In the genomic region with DNA sequence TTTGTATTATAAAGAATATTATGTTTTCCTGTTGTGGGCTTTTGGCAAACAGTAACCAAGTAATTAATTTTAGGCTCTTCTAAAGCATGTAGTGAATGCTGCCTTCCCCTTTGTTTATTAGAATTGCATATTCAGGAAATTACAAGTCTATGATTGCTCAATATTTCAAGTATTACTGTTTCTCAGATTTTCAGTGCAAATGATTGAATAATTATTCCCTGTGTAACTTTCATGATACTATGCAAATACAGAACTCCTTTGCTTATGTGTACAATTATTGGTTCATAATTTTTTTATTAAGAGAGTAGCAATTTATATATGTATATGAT, we compare ENCODE assay signal across 10 cellular contexts.
DNase-seq lines count a peak whose midpoint lies in the region; TF ChIP-seq lines count a peak whose summit lies in the region.
"Had no signal": no experiment of that assay in that cellular context is flagged by ENCODE, and none has a peak within 500 bp of the region (broad histone marks: within the 10 kb centered on the region; RNA-seq: fewer than 3 reads in every experiment).

No MANE protein-coding gene starts in this region.

- H3K36me3 ChIP-seq in SJSA1 (no peaks in the 10 kb centered on the region), prostate gland (no peaks in the 10 kb centered on the region)

- H3K4me1 ChIP-seq in SJSA1 (replicated peaks) (peaks cover 17% of the 10 kb centered on the region), prostate gland (replicated peaks) (peaks cover 13% of the 10 kb centered on the region)

- H3K27ac ChIP-seq in SJSA1 (peak overlapping the region; percentile 97), prostate gland (peak overlapping the region; percentile 43 to 54)

- TF ChIP-seq CTCF in AG10803 (conservative IDR thresholded peaks at IDR 0.05; ENCODE audit: low read length) (no peak), prostate gland (IDR thresholded peaks at IDR 0.05) (no peak)

- H3K9me3 ChIP-seq in SJSA1 (replicated peaks) = no peaks in the 10 kb centered on the region
- no peaks in the 10 kb centered on the region for H3K9me3 ChIP-seq in prostate gland

- no peak for TF ChIP-seq POLR2A in prostate gland (IDR thresholded peaks at IDR 0.05)

- intact Hi-C loops in prostate gland (cut with DNase I) = no loop called here

- H3K4me3 ChIP-seq in AG10803 (ENCODE audit: low read length) (no peak overlapping the region), SJSA1 (no peak overlapping the region), prostate gland (no peak overlapping the region)

- H3K27me3 ChIP-seq in SJSA1 (replicated peaks) = no peaks in the 10 kb centered on the region
- H3K27me3 ChIP-seq in prostate gland (replicated peaks; ENCODE audit: insufficient read depth) = no peaks in the 10 kb centered on the region

- DNase-seq in AG10803 (ENCODE audit: low read depth) (peak; percentile 83), SJSA1 (ENCODE audit: low read depth in 1 of 2, low spot score in 2 of 2) (no peak), fibroblast of peridontal ligament (ENCODE audit: extremely low read depth) (peak; percentile 64), prostate gland (ENCODE audit: low spot score) (no peak), kidney glomerular epithelial cell (lab: John Stamatoyannopoulos, UW) (no peak), ureter (ENCODE audit: low spot score) (no peak), NCI-H1092 (lab: John Stamatoyannopoulos, UW) (no peak)
- DNase-seq in stimulated activated CD4-positive, alpha-beta T cell treated with anti-CD3 and anti-CD28 coated beads, Interleukin-1b, Interleukin-23, amount 100 ng/mL, for 48 hours = no peak
- DNase-seq: activated naive CD4-positive, alpha-beta T cell treated with anti-CD3 and anti-CD28 coated beads for 36 hours; right cardiac atrium had no signal

Comparison
In these comparisons a context has a peak if more than half of its experiments do, and no peak if none do; other contexts are left out.
1. DNase-seq: peak in AG10803 (single experiment) and fibroblast of peridontal ligament (single experiment); none in SJSA1 (0 of 2), prostate gland (single experiment), kidney glomerular epithelial cell (single experiment), ureter (single experiment), NCI-H1092 (single experiment) and stimulated activated CD4-positive, alpha-beta T cell treated with anti-CD3 and anti-CD28 coated beads, Interleukin-1b, Interleukin-23, amount 100 ng/mL, for 48 hours (single experiment).